ENCODE assay signal across 8 cellular contexts in genomic region chr14:101120636-101121398, GRCh38.
A peak's percentile ranks its signal among the peaks of the same experiment; 100 is the strongest.
DNase-seq lines count a peak whose midpoint lies in the region; ATAC-seq and TF ChIP-seq lines count a peak whose summit lies in the region.

No MANE protein-coding gene starts in this region.

- H3K27ac ChIP-seq in ascending aorta (peak overlapping the region in 1 of 2 donors; percentile 16), WERI-Rb-1 (no peak overlapping the region)

- no peaks in the 10 kb centered on the region for H3K36me3 Mint-ChIP-seq in naive thymus-derived CD8-positive, alpha-beta T cell

- no peaks in the 10 kb centered on the region for H3K9me3 ChIP-seq in ascending aorta
- H3K9me3 ChIP-seq in WERI-Rb-1 (ENCODE audit: severe bottlenecking) = no peaks in the 10 kb centered on the region

- H3K9me3 Mint-ChIP-seq in naive thymus-derived CD8-positive, alpha-beta T cell = peaks cover 0 to 3% (median 0%) of the 10 kb centered on the region in 9 donors

- peaks cover 12 to 35% (median 28%) of the 10 kb centered on the region in 4 donors for H3K4me1 Mint-ChIP-seq in naive thymus-derived CD8-positive, alpha-beta T cell

- POLR2A ChIA-PET in naive thymus-derived CD8-positive, alpha-beta T cell (lab: Charles Lee) = no interaction called here

- DNase-seq in CMK (ENCODE audit: low read depth) (peak; percentile 71), Kasumi-1 (lab: John Stamatoyannopoulos, UW) (peak; percentile 95 to 98), ascending aorta (ENCODE audit: low spot score in 2 of 2) (peak; percentile 18 to 71), HCEC 1CT (no peak), HT-29 (ENCODE audit: low spot score) (no peak), WERI-Rb-1 (no peak)
- DNase-seq in naive thymus-derived CD8-positive, alpha-beta T cell = peak in 3 of 10 donors; percentile 3 to 25 (median 19)

- intact Hi-C loops in ascending aorta (cut with DNase I) = no loop called here

- H3K27ac Mint-ChIP-seq in naive thymus-derived CD8-positive, alpha-beta T cell = peak overlapping the region in 8 of 10 donors; percentile 20 to 81 (median 72)

- H3K27me3 Mint-ChIP-seq in naive thymus-derived CD8-positive, alpha-beta T cell = peaks cover 1 to 30% (median 9%) of the 10 kb centered on the region in 5 donors

- H3K4me3 Mint-ChIP-seq in naive thymus-derived CD8-positive, alpha-beta T cell = peak overlapping the region; percentile 50 to 88 (median 62)

- TF ChIP-seq CTCF in ascending aorta (IDR thresholded peaks at IDR 0.05) (no peak), WERI-Rb-1 (IDR thresholded peaks at IDR 0.05; ENCODE audit: low read depth, low read length) (no peak)

- ATAC-seq in naive thymus-derived CD8-positive, alpha-beta T cell = peak; percentile 42 to 62
- no peak for ATAC-seq in HG03432 (IDR thresholded peaks at IDR 0.05; ENCODE audit: unreplicated experiment)

- no peaks in the 10 kb centered on the region for H3K36me3 ChIP-seq in ascending aorta
- H3K36me3 ChIP-seq in WERI-Rb-1 = no peaks in the 10 kb centered on the region

- H3K4me3 ChIP-seq in ascending aorta = peak overlapping the region in 1 of 2 donors; percentile 15
- H3K4me3 ChIP-seq in WERI-Rb-1 (ENCODE audit: low read depth, low read length) = no peak overlapping the region

- H3K27me3 ChIP-seq in ascending aorta = no peaks in the 10 kb centered on the region
- H3K27me3 ChIP-seq in WERI-Rb-1 (ENCODE audit: insufficient read depth, low read depth, severe bottlenecking) = peaks cover 92% of the 10 kb centered on the region

- no peaks in the 10 kb centered on the region for H3K4me1 ChIP-seq in ascending aorta

Comparison
In these comparisons a context has a peak if more than half of its experiments do, and no peak if none do; other contexts are left out.
1. DNase-seq: peak in CMK (single experiment), Kasumi-1 (2 of 2) and ascending aorta (2 of 2); none in HCEC 1CT (single experiment), HT-29 (single experiment) and WERI-Rb-1 (single experiment).